1 cellular context compared by ENCODE assay signal in the genomic region with DNA sequence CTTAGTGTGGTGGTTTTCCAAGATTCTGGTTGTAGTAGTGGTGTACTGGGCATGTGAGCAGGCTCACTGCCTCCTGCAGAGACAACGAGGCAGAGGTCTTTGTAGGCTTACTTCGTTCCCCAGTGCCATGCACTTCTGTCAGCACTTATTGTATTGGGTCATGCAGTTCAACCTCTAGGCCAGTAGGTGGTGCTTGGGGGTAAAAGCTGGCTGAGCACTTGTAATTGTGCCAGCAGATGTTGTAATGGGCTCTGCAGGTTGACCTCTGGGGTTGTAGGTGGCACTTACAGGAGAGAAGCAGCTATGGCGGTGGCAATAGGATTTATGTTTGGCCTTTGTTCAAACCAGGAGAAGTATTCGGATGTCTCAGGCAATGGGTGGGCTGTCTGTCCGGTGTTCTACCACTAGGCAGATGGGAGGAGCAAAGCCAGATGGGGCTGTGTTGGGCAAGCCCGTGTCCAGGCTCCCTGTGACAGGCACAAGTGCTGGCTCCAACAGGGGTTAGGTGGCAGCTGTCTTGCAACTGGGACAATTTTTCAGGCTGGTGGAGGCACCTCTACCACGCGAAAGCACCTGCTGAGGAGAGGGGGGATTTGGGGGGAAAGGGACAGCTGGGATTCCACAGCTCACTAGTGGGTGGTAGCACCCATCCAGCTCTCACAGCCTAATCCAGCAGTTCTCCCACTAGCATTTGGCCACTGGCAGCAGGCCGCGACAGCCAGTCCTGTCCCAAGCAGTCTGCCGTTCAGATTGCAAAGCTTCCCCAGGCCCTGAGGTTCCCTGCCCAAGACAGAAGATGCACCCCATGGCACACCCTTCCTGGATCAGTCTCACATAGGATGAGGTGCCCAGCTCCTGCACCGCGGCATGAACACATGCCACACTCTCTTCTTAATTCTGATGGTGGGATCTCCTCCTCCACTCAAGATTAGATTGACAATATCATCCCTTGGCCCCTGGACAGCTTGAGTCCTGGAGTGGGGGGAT.
TF ChIP-seq lines count a peak whose summit lies in the region.

No MANE protein-coding gene starts in this region.

TF ChIP-seq in IMR-90, 13 proteins besides CTCF, POLR2A, EP300 and RAD21 (continued from another document):
- TF ChIP-seq MXI1 (IDR thresholded peaks at IDR 0.05; ENCODE audit: borderline replicate concordance, low read depth, low read length) (no peak), CHD1 (IDR thresholded peaks at IDR 0.05; ENCODE audit: low read depth, low read length) (no peak), MAFK (IDR thresholded peaks at IDR 0.05; ENCODE audit: low read depth, low read length) (no peak), SMC3 (IDR thresholded peaks at IDR 0.05; ENCODE audit: low read depth, low read length) (peak; percentile 51), RFX5 (IDR thresholded peaks at IDR 0.05; ENCODE audit: low read depth, low read length) (no peak), NFE2L2 (IDR thresholded peaks at IDR 0.05; ENCODE audit: low read depth, low read length) (no peak), FOS (IDR thresholded peaks at IDR 0.05; ENCODE audit: low read depth, low read length) (no peak), RCOR1 (IDR thresholded peaks at IDR 0.05; ENCODE audit: insufficient replicate concordance, low read length) (no peak)
- TF ChIP-seq, protein P1, sequence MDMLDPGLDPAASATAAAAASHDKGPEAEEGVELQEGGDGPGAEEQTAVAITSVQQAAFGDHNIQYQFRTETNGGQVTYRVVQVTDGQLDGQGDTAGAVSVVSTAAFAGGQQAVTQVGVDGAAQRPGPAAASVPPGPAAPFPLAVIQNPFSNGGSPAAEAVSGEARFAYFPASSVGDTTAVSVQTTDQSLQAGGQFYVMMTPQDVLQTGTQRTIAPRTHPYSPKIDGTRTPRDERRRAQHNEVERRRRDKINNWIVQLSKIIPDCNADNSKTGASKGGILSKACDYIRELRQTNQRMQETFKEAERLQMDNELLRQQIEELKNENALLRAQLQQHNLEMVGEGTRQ (IDR thresholded peaks at IDR 0.05; ENCODE audit: low read depth, low read length): no peak
